In genomic region chr5:120499876-120500275, GRCh38 we compare ENCODE assay signal across 34 cellular contexts. TPM values are rescaled to one million over a fixed set of nuclear protein-coding genes. Genes with fewer than 3 reads are reported as not detected.
"Had no signal": no experiment of that assay in that cellular context is flagged by ENCODE, and none has a peak within 500 bp of the region (broad histone marks: within the 10 kb centered on the region; RNA-seq: fewer than 3 reads in every experiment).

No MANE protein-coding gene starts in this region.

- DNase-seq: activated B cell treated with CpG ODN at 0.5 μM for 24 hours; activated CD4-positive, alpha-beta memory T cell treated with anti-CD3 and anti-CD28 coated beads, Interleukin-2, amount 10 ng/mL, durations not matched to agents 7 days and 5 days; activated CD4-positive, alpha-beta T cell treated with anti-CD3 and anti-CD28 coated beads for 36 hours; activated CD4-positive, alpha-beta T cell treated with anti-CD3 and anti-CD28 coated beads for 48 hours; activated CD4-positive, alpha-beta T cell treated with anti-CD3 and anti-CD28 coated beads, Interleukin-2, amount 10 ng/mL, durations not matched to agents 7 days and 5 days; activated CD4-positive, alpha-beta T cell treated with anti-CD3 and anti-CD28 coated beads, Interleukin-2, amount 50 U/mL, for 48 hours; activated CD4-positive, CD25-positive, alpha-beta regulatory T cell treated with anti-CD3 and anti-CD28 coated beads, Interleukin-2, amount 50 U/mL, for 72 hours; activated CD8-positive, alpha-beta memory T cell treated with anti-CD3 and anti-CD28 coated beads for 24 hours; activated CD8-positive, alpha-beta memory T cell treated with anti-CD3 and anti-CD28 coated beads, Interleukin-2, amount 10 ng/mL, durations not matched to agents 7 days and 5 days; activated CD8-positive, alpha-beta memory T cell treated with anti-CD3 and anti-CD28 coated beads, Interleukin-2, amount 50 U/mL, for 48 hours; activated CD8-positive, alpha-beta T cell treated with anti-CD3 and anti-CD28 coated beads, Interleukin-2, amount 10 ng/mL, durations not matched to agents 7 days and 5 days; activated effector memory CD4-positive, alpha-beta T cell treated with Interleukin-2 at 50 U/mL for 16 hours; activated gamma-delta T cell; activated naive CD4-positive, alpha-beta T cell treated with anti-CD3 and anti-CD28 coated beads, Interleukin-2, amount 50 U/mL, for 16 hours; activated naive CD4-positive, alpha-beta T cell treated with Interleukin-2 at 50 U/mL for 16 hours; activated naive CD8-positive, alpha-beta T cell treated with anti-CD3 and anti-CD28 coated beads for 36 hours; activated T-cell treated with anti-CD3 and anti-CD28 coated beads, Interleukin-2, amount 50 U/mL, for 24 hours; activated T-cell treated with anti-CD3 and anti-CD28 coated beads, Interleukin-2, amount 50 U/mL, for 48 hours; adrenal gland; amniotic stem cell; aorta; body of pancreas; brain microvascular endothelial cell; central memory CD4-positive, alpha-beta T cell; cerebellar nuclear complex; T-helper 1 cell; T-helper 2 cell; T-helper 9 cell had no signal

- H3K27ac ChIP-seq: adrenal gland, body of pancreas, brain microvascular endothelial cell, breast epithelium, VCaP had no signal

- FAIRE-seq: astrocyte, TTC549 had no signal

- H3K4me3 ChIP-seq: adrenal gland, body of pancreas, breast epithelium had no signal

- H3K27me3 ChIP-seq: adrenal gland, body of pancreas, brain microvascular endothelial cell, breast epithelium had no signal

- H3K9me3 ChIP-seq: adrenal gland, body of pancreas, breast epithelium had no signal

- ATAC-seq: activated CD4-positive, alpha-beta T cell treated with anti-CD3 and anti-CD28 coated beads for 36 hours; activated CD8-positive, alpha-beta memory T cell treated with anti-CD3 and anti-CD28 coated beads, Interleukin-2, amount 10 ng/mL, durations not matched to agents 7 days and 5 days; activated CD8-positive, alpha-beta T cell treated with anti-CD3 and anti-CD28 coated beads, Interleukin-2, amount 10 ng/mL, durations not matched to agents 7 days and 5 days; activated naive CD4-positive, alpha-beta T cell treated with anti-CD3 and anti-CD28 coated beads, Interleukin-2, amount 50 U/mL, for 72 hours; body of pancreas had no signal

- H3K4me1 ChIP-seq: adrenal gland, body of pancreas, breast epithelium had no signal

- H3K36me3 ChIP-seq: adrenal gland, brain microvascular endothelial cell, breast epithelium had no signal

RNA-seq across cellular contexts. Expression of gene PRR16, which starts 35.8 kb away (rescaled TPM):
- total RNA-seq: activated CD4-positive, alpha-beta memory T cell treated with anti-CD3 and anti-CD28 coated beads, Interleukin-2, amount 10 ng/mL, durations not matched to agents 7 days and 5 days; activated CD4-positive, alpha-beta T cell treated with anti-CD3 and anti-CD28 coated beads for 36 hours; activated CD4-positive, alpha-beta T cell treated with anti-CD3 and anti-CD28 coated beads, Interleukin-2, amount 10 ng/mL, durations not matched to agents 7 days and 5 days; activated CD8-positive, alpha-beta memory T cell treated with anti-CD3 and anti-CD28 coated beads, Interleukin-2, amount 10 ng/mL, durations not matched to agents 7 days and 5 days; activated CD8-positive, alpha-beta T cell treated with anti-CD3 and anti-CD28 coated beads, Interleukin-2, amount 10 ng/mL, durations not matched to agents 7 days and 5 days; activated naive CD4-positive, alpha-beta T cell treated with anti-CD3 and anti-CD28 coated beads, Interleukin-2, amount 50 U/mL, for 72 hours; activated naive CD8-positive, alpha-beta T cell treated with anti-CD3 and anti-CD28 coated beads for 36 hours; activated T-helper 2 cell treated with anti-CD3 and anti-CD28 coated beads, Interferon-gamma antibody, Interleukin-2, Interleukin-4, amounts not matched to agents 10 μg/mL and 5 μg/mL and 100 μg/mL, durations not matched to agents 14 hours and 24 hours and 36 hours had no signal
